8 cellular contexts compared by ENCODE assay signal in the genomic region with DNA sequence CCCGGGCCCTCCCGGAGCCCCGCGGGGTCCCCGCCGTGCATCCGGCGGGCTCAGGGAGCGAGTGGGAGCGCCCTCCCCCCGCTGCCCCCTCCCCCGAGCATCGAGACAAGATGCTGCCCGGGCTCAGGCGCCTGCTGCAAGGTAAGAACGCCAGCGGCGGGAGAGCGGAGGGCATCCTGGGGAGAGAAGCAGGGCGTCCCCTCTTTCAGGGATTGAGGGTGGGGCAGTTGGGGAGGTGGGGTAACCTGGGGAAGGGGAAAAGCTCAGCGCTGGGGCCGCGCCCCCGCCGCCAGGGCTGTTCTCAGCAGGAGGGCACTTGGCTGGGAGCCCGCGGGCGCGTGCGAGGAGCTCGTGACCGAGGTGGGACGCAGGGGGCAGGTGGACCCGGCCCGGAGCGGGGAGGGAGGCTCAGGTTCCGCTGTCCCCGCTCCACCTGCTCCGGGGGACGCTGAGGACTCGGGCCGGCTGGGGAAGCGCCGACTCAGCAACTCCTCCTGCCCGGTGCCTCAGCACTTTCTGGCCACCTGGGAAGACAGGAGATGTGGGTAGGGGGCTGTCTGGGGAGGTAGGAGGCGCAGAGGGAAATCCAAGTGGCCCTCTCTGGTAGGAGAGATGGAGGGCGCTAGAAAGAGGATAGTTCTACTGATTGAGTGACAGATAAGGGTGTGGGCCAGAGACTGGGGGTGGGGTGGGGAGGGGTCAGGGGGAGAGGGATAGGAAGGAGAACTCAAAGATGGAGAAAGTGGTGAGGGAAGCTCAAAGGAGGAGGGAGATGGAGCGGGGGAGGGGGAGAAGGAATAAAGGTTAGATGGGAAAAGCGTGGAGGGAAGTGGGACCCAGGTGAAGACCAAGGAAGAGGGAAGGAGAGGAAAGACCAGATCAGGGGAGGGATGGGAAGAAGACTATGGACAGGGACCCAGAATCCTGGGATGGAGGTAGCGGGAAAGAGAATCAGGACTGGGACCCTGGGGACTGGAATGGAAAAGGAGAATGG. TPM values are rescaled to one million over a fixed set of nuclear protein-coding genes. Genes with fewer than 3 reads are reported as not detected.
DNase-seq lines count a peak whose midpoint lies in the region; ATAC-seq and TF ChIP-seq lines count a peak whose summit lies in the region.

No MANE protein-coding gene starts in this region.

- POLR2A ChIA-PET in PC-9 (lab: Charles Lee; ENCODE audit: unreplicated experiment) = no interaction called here

- H4K20me1 ChIP-seq in PC-9 (ENCODE audit: insufficient read depth) = no peaks in the 10 kb centered on the region
- no peaks in the 10 kb centered on the region for H4K20me1 ChIP-seq in hepatocyte (ENCODE audit: insufficient read depth, poor library complexity, severe bottlenecking)

- H3K36me3 Mint-ChIP-seq in activated CD4-positive, alpha-beta T cell treated with anti-CD3 and anti-CD28 coated beads, Interleukin-2, amount 10 ng/mL, durations not matched to agents 24 days and 14 days (ENCODE audit: low read depth) = no peaks in the 10 kb centered on the region

- no peak overlapping the region for H3K27ac Mint-ChIP-seq in activated CD4-positive, alpha-beta T cell treated with anti-CD3 and anti-CD28 coated beads, Interleukin-2, amount 10 ng/mL, durations not matched to agents 24 days and 14 days

- TF ChIP-seq CTCF in PC-9 (conservative IDR thresholded peaks at IDR 0.05) (no peak), hepatocyte (IDR thresholded peaks at IDR 0.05; ENCODE audit: poor library complexity) (no peak), stomach (IDR thresholded peaks at IDR 0.05) (no peak)

- 9% methylated on average over 12 of the region's 50 CpGs for WGBS in hepatocyte (ENCODE audit: low lambda C conversion rate, missing lambda C conversion rate)
- 6 to 9% (median 9%) methylated on average over 32 to 50 of the region's 50 CpGs for WGBS in stomach, 5 donors

- H3K9me3 ChIP-seq in PC-9 (ENCODE audit: insufficient read depth, low read depth) (no peaks in the 10 kb centered on the region), hepatocyte (ENCODE audit: low read depth) (no peaks in the 10 kb centered on the region), stomach (no peaks in the 10 kb centered on the region)

- no peaks in the 10 kb centered on the region for H3K9me3 Mint-ChIP-seq in activated CD4-positive, alpha-beta T cell treated with anti-CD3 and anti-CD28 coated beads, Interleukin-2, amount 10 ng/mL, durations not matched to agents 24 days and 14 days

- H2AFZ ChIP-seq in PC-9 = peak overlapping the region; percentile 61; the same call in 1 of the 2 replicates
- H2AFZ ChIP-seq in hepatocyte = no peak overlapping the region

- intact Hi-C loops in activated CD4-positive, alpha-beta T cell treated with anti-CD3 and anti-CD28 coated beads, Interleukin-2, amount 10 ng/mL, durations not matched to agents 24 days and 14 days (cut with micrococcal nuclease) = no loop called here
- intact Hi-C loops in PC-9 (cut with micrococcal nuclease; ENCODE audit: unreplicated experiment) = no loop called here
- intact Hi-C loops in stomach (cut with DNase I; ENCODE audit: low total_unique reads) = no loop called here

- peak overlapping the region; percentile 56 for H3K4me3 ChIP-seq in PC-9
- H3K4me3 ChIP-seq in hepatocyte = peak overlapping the region; percentile 26
- H3K4me3 ChIP-seq in stomach = peak overlapping the region; percentile 42 to 57 (median 50)

- H3K27me3 ChIP-seq in PC-9 (ENCODE audit: insufficient read depth, low read depth) = peaks cover 22% of the 10 kb centered on the region
- H3K27me3 ChIP-seq in hepatocyte = peaks cover 78% of the 10 kb centered on the region
- H3K27me3 ChIP-seq in stomach = peaks cover 4 to 61% (median 36%) of the 10 kb centered on the region in 3 donors

- H3K79me2 ChIP-seq in PC-9 (ENCODE audit: low read depth) (no peaks in the 10 kb centered on the region), hepatocyte (no peaks in the 10 kb centered on the region)

- CTCF ChIA-PET in PC-9 (lab: Charles Lee) = interaction anchor here (0.7 to 1.8 kb wide), 6 partner anchors 16 to 1246 kb away, joined by 3 to 11 read pairs (median 4); no protein-coding TSS in a partner anchor

- TF ChIP-seq POLR2A in stomach (IDR thresholded peaks at IDR 0.05) = no peak

- peaks cover 22% of the 10 kb centered on the region for H3K4me1 ChIP-seq in PC-9 (replicated peaks; ENCODE audit: insufficient read depth)
- H3K4me1 ChIP-seq in hepatocyte (ENCODE audit: insufficient read depth) = peaks cover 23% of the 10 kb centered on the region
- peaks cover 36 to 45% (median 43%) of the 10 kb centered on the region in 4 donors for H3K4me1 ChIP-seq in stomach

- no peak for TF ChIP-seq EP300 in stomach (IDR thresholded peaks at IDR 0.05)

- DNase-seq in activated CD4-positive, alpha-beta T cell treated with anti-CD3 and anti-CD28 coated beads, Interleukin-2, amount 10 ng/mL, durations not matched to agents 24 days and 14 days = no peak
- DNase-seq in activated CD4-positive, alpha-beta T cell treated with anti-CD3 and anti-CD28 coated beads, Interleukin-2, amount 50 U/mL, for 48 hours = no peak
- DNase-seq in PC-9 (peak in 1 of 2 experiments; percentile 12), hepatocyte (ENCODE audit: low spot score) (no peak), stomach (no peak), HPDE6-E6E7 (ENCODE audit: extremely low spot score) (no peak)

- peaks cover 26% of the 10 kb centered on the region for H3K4me1 Mint-ChIP-seq in activated CD4-positive, alpha-beta T cell treated with anti-CD3 and anti-CD28 coated beads, Interleukin-2, amount 10 ng/mL, durations not matched to agents 24 days and 14 days

- H3F3A ChIP-seq in PC-9 (ENCODE audit: insufficient read depth, low read depth) = no peaks in the 10 kb centered on the region; the same call in 1 of the 2 replicates

- BruUV-seq in PC-9 (replicated peaks; lab: Mats Ljungman, UMichigan) = no TSS peak

- H3K36me3 ChIP-seq in PC-9 (ENCODE audit: low read depth) (no peaks in the 10 kb centered on the region), hepatocyte (replicated peaks; ENCODE audit: insufficient read depth, low read depth) (no peaks in the 10 kb centered on the region), stomach (no peaks in the 10 kb centered on the region)

- no peaks in the 10 kb centered on the region for H3K9me2 ChIP-seq in PC-9 (ENCODE audit: insufficient read depth)
- no peaks in the 10 kb centered on the region for H3K9me2 ChIP-seq in hepatocyte (replicated peaks; ENCODE audit: insufficient read depth)

- H3K4me2 ChIP-seq in PC-9 (peak overlapping the region; percentile 94), hepatocyte (peak overlapping the region; percentile 90)

- H3K27ac ChIP-seq in PC-9 (no peak overlapping the region), hepatocyte (no peak overlapping the region), stomach (peak overlapping the region in 1 of 5 donors; percentile 29)

- peaks cover 52% of the 10 kb centered on the region for H3K27me3 Mint-ChIP-seq in activated CD4-positive, alpha-beta T cell treated with anti-CD3 and anti-CD28 coated beads, Interleukin-2, amount 10 ng/mL, durations not matched to agents 24 days and 14 days

- ATAC-seq in GM21786 (IDR thresholded peaks at IDR 0.05; ENCODE audit: unreplicated experiment) = no peak
- no peak for ATAC-seq in HG02840 (IDR thresholded peaks at IDR 0.05; ENCODE audit: low FRiP score, unreplicated experiment)

- H3K4me3 Mint-ChIP-seq in activated CD4-positive, alpha-beta T cell treated with anti-CD3 and anti-CD28 coated beads, Interleukin-2, amount 10 ng/mL, durations not matched to agents 24 days and 14 days = peak overlapping the region; percentile 56

RNA-seq across cellular contexts. Expression of a gene that starts 0.7 kb away (rescaled TPM):
- 0.23 and 0.26 TPM in 2 replicates for total RNA-seq in activated CD4-positive, alpha-beta T cell treated with anti-CD3 and anti-CD28 coated beads, Interleukin-2, amount 10 ng/mL, durations not matched to agents 24 days and 14 days
- total RNA-seq in PC-9 (2021) (3.4 and 4.6 TPM in 2 replicates), hepatocyte (1.4 and 2.4 TPM in 2 replicates), stomach (1 to 10 TPM in 2 of 5 donors, not detected in 3; 3.9 to 8.1 TPM)
- polyA plus RNA-seq in hepatocyte (5.8 and 10.6 TPM in 2 replicates), stomach (under 1 TPM; 0.75 to 0.78 (median 0.76) TPM)

RNA-seq across cellular contexts. Expression of a gene that starts 34.1 kb away (rescaled TPM):
- 255 and 261 TPM in 2 replicates for total RNA-seq in activated CD4-positive, alpha-beta T cell treated with anti-CD3 and anti-CD28 coated beads, Interleukin-2, amount 10 ng/mL, durations not matched to agents 24 days and 14 days
- total RNA-seq in PC-9 (2021) (35.7 and 41.3 TPM in 2 replicates), hepatocyte (10.5 and 19.3 TPM in 2 replicates), stomach (10 to 100 TPM in 3 of 5 donors, 1 to 10 TPM in 2; 1.2 to 81.7 (median 10.5) TPM)
- polyA plus RNA-seq in hepatocyte (13.5 and 20.7 TPM in 2 replicates), stomach (10 to 100 TPM; 10.2 to 22.8 (median 15.0) TPM)

RNA-seq across cellular contexts. Expression of a gene that starts 54.4 kb away (rescaled TPM):
- total RNA-seq in activated CD4-positive, alpha-beta T cell treated with anti-CD3 and anti-CD28 coated beads, Interleukin-2, amount 10 ng/mL, durations not matched to agents 24 days and 14 days = 35.3 and 35.8 TPM in 2 replicates
- total RNA-seq in PC-9 (2021) (3.2 and 4.0 TPM in 2 replicates), hepatocyte (40.4 and 42.2 TPM in 2 replicates), stomach (10 to 100 TPM; 10.5 to 38.4 (median 18.5) TPM)
- polyA plus RNA-seq in hepatocyte (23.4 and 39.5 TPM in 2 replicates), stomach (10 to 100 TPM; 16.0 to 24.6 (median 19.7) TPM)
